Comparison of ENCODE assay signal across 1 cellular context in the genomic region with DNA sequence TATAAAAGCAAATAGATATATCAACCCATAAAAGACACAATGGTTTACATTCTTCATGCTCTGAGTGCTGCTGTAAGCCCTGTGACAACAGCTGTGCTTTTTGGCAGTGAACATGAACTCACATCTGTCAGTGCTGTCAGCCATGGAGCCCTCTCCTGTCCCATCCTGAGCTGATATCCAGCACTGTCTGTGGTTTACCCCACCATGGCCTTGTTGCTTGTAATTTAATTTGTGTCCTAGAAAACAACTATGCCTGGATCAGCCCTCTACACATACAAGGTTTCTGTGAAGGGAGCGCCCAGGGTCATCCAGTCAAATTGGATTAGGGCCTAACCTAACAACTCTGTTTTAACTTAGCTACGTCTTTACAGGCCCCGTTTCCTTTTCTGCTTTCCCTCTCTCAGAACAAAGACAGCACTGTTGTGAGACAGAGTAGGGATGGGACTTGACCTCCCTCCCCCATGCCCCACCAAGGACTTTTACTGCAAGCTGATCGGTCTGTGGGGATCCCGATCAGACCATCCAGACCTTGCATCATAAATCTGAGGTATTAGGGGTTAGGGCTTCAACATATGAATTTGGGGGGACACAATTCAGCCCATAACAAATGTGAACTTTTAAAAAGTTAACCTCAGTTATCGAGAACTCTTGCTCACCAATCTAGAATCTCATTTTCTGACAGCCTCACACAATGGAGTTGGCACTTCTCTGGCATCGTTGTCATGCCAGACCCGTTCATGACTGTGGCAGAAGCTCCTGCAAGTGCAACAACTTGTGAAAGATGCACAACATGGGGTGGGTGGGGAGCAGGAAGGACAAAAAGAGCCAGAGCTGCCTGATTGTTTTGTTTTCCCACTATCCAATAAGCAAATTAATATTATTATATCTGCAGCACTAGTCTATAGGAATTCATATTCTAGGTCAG.
TF ChIP-seq lines count a peak whose summit lies in the region.

No MANE protein-coding gene starts in this region.

TF ChIP-seq in HepG2, 621 proteins besides CTCF, POLR2A, EP300 and RAD21 (continued from another document and continues in another):
- TF ChIP-seq, protein P1, sequence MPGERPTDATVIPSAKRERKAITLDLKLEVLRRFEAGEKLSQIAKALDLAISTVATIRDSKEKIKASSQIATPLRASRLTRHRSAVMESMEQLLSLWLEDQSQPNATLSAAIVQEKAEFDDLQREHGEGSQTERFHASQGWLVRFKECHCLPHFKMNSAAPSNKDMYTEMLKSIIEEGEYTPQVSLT (CRISPR knock-in tag; IDR thresholded peaks at IDR 0.05; ENCODE audit: borderline replicate concordance, low read depth), result no peak
- TF ChIP-seq EEA1 (CRISPR knock-in tag; IDR thresholded peaks at IDR 0.05; ENCODE audit: borderline replicate concordance), result no peak
- no peak for TF ChIP-seq ZFP36L2 (CRISPR knock-in tag; IDR thresholded peaks at IDR 0.05)
- no peak; the same call in 1 of the 2 replicates for TF ChIP-seq ZNF629 (CRISPR knock-in tag; conservative IDR thresholded peaks at IDR 0.05)
- no peak for TF ChIP-seq ZNF569 (CRISPR knock-in tag; IDR thresholded peaks at IDR 0.05; ENCODE audit: borderline replicate concordance)
- TF ChIP-seq PCBP2 (optimal IDR thresholded peaks at IDR 0.05; ENCODE audit: low read depth, low read length, poor library complexity, severe bottlenecking), result no peak
- TF ChIP-seq SCMH1 (CRISPR knock-in tag; IDR thresholded peaks at IDR 0.05; ENCODE audit: borderline replicate concordance), result no peak
- TF ChIP-seq ZFP82 (CRISPR knock-in tag; IDR thresholded peaks at IDR 0.05; ENCODE audit: borderline replicate concordance), result no peak
- no peak for TF ChIP-seq ZNF674 (CRISPR knock-in tag; IDR thresholded peaks at IDR 0.05; ENCODE audit: low read depth)
- no peak for TF ChIP-seq SMAD1 (CRISPR knock-in tag; IDR thresholded peaks at IDR 0.05; ENCODE audit: borderline replicate concordance, low read depth)
- TF ChIP-seq GABPA (IDR thresholded peaks at IDR 0.05; ENCODE audit: low read depth, low read length), result no peak
- no peak for TF ChIP-seq GABPA (CRISPR knock-in tag; IDR thresholded peaks at IDR 0.05; ENCODE audit: low read depth)
- no peak for TF ChIP-seq ZSCAN12 (CRISPR knock-in tag; IDR thresholded peaks at IDR 0.05)
- TF ChIP-seq ZNF235 (CRISPR knock-in tag; IDR thresholded peaks at IDR 0.05; ENCODE audit: borderline replicate concordance), result no peak
- TF ChIP-seq AKAP8 (CRISPR knock-in tag; IDR thresholded peaks at IDR 0.05), result no peak
- TF ChIP-seq KLF16 (CRISPR knock-in tag; IDR thresholded peaks at IDR 0.05), result no peak
- TF ChIP-seq ZFP62 (CRISPR knock-in tag; IDR thresholded peaks at IDR 0.05), result no peak
- TF ChIP-seq ZNF761 (CRISPR knock-in tag; conservative IDR thresholded peaks at IDR 0.05), result no peak
- TF ChIP-seq ZFP37 (CRISPR knock-in tag; IDR thresholded peaks at IDR 0.05; ENCODE audit: borderline replicate concordance), result no peak
- 0 out of 2 replicates have a peak, but pooled peaks have one; percentile 14 for TF ChIP-seq ZNF264 (CRISPR knock-in tag; IDR thresholded peaks at IDR 0.05)
- TF ChIP-seq ZNF30 (CRISPR knock-in tag; IDR thresholded peaks at IDR 0.05), result no peak
- no peak for TF ChIP-seq ZSCAN21 (CRISPR knock-in tag; IDR thresholded peaks at IDR 0.05; ENCODE audit: borderline replicate concordance)
- no peak for TF ChIP-seq MTA1 (CRISPR knock-in tag; IDR thresholded peaks at IDR 0.05; ENCODE audit: borderline replicate concordance)
- TF ChIP-seq NCOA1 (CRISPR knock-in tag; IDR thresholded peaks at IDR 0.05), result no peak
- TF ChIP-seq RARA (CRISPR knock-in tag; IDR thresholded peaks at IDR 0.05), result no peak; the same call in 1 of the 2 replicates
- TF ChIP-seq SMARCC2 (IDR thresholded peaks at IDR 0.05), result no peak
- no peak for TF ChIP-seq ZNF121 (CRISPR knock-in tag; IDR thresholded peaks at IDR 0.05)
- no peak for TF ChIP-seq RFX3 (CRISPR knock-in tag; IDR thresholded peaks at IDR 0.05)
- no peak for TF ChIP-seq SOX13 (IDR thresholded peaks at IDR 0.05)
- TF ChIP-seq SOX13 (CRISPR knock-in tag; conservative IDR thresholded peaks at IDR 0.05 in 1 of 2, IDR thresholded peaks at IDR 0.05 in 1 of 2), result peak in 1 of 2 experiments; percentile 54; a peak in 2 of 4 replicates
- peak; percentile 78 for TF ChIP-seq ARID5B (CRISPR knock-in tag; IDR thresholded peaks at IDR 0.05)
- TF ChIP-seq FOXP1 (IDR thresholded peaks at IDR 0.05), result no peak
- TF ChIP-seq FOXP1 (CRISPR knock-in tag; IDR thresholded peaks at IDR 0.05), result peak; percentile 18; the same call in 1 of the 2 replicates
- TF ChIP-seq ZNF253 (CRISPR knock-in tag; IDR thresholded peaks at IDR 0.05; ENCODE audit: borderline replicate concordance), result no peak
- TF ChIP-seq ZNF251 (CRISPR knock-in tag; IDR thresholded peaks at IDR 0.05), result no peak
- TF ChIP-seq, protein P2, sequence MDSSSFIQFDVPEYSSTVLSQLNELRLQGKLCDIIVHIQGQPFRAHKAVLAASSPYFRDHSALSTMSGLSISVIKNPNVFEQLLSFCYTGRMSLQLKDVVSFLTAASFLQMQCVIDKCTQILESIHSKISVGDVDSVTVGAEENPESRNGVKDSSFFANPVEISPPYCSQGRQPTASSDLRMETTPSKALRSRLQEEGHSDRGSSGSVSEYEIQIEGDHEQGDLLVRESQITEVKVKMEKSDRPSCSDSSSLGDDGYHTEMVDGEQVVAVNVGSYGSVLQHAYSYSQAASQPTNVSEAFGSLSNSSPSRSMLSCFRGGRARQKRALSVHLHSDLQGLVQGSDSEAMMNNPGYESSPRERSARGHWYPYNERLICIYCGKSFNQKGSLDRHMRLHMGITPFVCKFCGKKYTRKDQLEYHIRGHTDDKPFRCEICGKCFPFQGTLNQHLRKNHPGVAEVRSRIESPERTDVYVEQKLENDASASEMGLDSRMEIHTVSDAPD (CRISPR knock-in tag; IDR thresholded peaks at IDR 0.05), result no peak
- no peak for TF ChIP-seq ZNF350 (CRISPR knock-in tag; IDR thresholded peaks at IDR 0.05; ENCODE audit: borderline replicate concordance, low read depth)
- no peak for TF ChIP-seq KDM5A (IDR thresholded peaks at IDR 0.05; ENCODE audit: borderline replicate concordance, low read length)
- no peak for TF ChIP-seq MED13 (CRISPR knock-in tag; IDR thresholded peaks at IDR 0.05)
- no peak for TF ChIP-seq ATRX (CRISPR knock-in tag; IDR thresholded peaks at IDR 0.05; ENCODE audit: borderline replicate concordance)
- 0 out of 2 replicates have a peak, but pooled peaks have one; percentile 23 for TF ChIP-seq ZNF547 (CRISPR knock-in tag; IDR thresholded peaks at IDR 0.05)
- TF ChIP-seq RNF219 (CRISPR knock-in tag; IDR thresholded peaks at IDR 0.05), result no peak
- TF ChIP-seq ARNT (IDR thresholded peaks at IDR 0.05), result no peak
- TF ChIP-seq, protein P3, sequence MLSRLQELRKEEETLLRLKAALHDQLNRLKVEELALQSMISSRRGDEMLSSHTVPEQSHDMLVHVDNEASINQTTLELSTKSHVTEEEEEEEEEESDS (CRISPR knock-in tag; IDR thresholded peaks at IDR 0.05; ENCODE audit: borderline replicate concordance), result no peak
- no peak for TF ChIP-seq ZNF720 (CRISPR knock-in tag; IDR thresholded peaks at IDR 0.05)
- no peak for TF ChIP-seq KMT2A (CRISPR knock-in tag; IDR thresholded peaks at IDR 0.05)
- no peak for TF ChIP-seq ZNF232 (CRISPR knock-in tag; IDR thresholded peaks at IDR 0.05; ENCODE audit: borderline replicate concordance)
- TF ChIP-seq, protein P4, sequence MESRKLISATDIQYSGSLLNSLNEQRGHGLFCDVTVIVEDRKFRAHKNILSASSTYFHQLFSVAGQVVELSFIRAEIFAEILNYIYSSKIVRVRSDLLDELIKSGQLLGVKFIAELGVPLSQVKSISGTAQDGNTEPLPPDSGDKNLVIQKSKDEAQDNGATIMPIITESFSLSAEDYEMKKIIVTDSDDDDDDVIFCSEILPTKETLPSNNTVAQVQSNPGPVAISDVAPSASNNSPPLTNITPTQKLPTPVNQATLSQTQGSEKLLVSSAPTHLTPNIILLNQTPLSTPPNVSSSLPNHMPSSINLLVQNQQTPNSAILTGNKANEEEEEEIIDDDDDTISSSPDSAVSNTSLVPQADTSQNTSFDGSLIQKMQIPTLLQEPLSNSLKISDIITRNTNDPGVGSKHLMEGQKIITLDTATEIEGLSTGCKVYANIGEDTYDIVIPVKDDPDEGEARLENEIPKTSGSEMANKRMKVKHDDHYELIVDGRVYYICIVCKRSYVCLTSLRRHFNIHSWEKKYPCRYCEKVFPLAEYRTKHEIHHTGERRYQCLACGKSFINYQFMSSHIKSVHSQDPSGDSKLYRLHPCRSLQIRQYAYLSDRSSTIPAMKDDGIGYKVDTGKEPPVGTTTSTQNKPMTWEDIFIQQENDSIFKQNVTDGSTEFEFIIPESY (CRISPR knock-in tag; IDR thresholded peaks at IDR 0.05), result no peak
- TF ChIP-seq ZNF782 (CRISPR knock-in tag; IDR thresholded peaks at IDR 0.05; ENCODE audit: borderline replicate concordance), result no peak
- 0 out of 2 replicates have a peak, but pooled peaks have one; percentile 20 for TF ChIP-seq HDAC1 (CRISPR knock-in tag; IDR thresholded peaks at IDR 0.05)
- peak; percentile 30; the same call in 1 of the 2 replicates for TF ChIP-seq TARDBP (CRISPR knock-in tag; IDR thresholded peaks at IDR 0.05)
- TF ChIP-seq KDM6A (CRISPR knock-in tag; IDR thresholded peaks at IDR 0.05; ENCODE audit: low read depth), result no peak
- no peak for TF ChIP-seq SRSF1 (optimal IDR thresholded peaks at IDR 0.05; ENCODE audit: low read depth, low read length)
- no peak for TF ChIP-seq TFDP2 (CRISPR knock-in tag; IDR thresholded peaks at IDR 0.05)
- TF ChIP-seq ZNF367 (CRISPR knock-in tag; IDR thresholded peaks at IDR 0.05; ENCODE audit: borderline replicate concordance), result no peak
- no peak for TF ChIP-seq ZNF550 (CRISPR knock-in tag; IDR thresholded peaks at IDR 0.05; ENCODE audit: borderline replicate concordance)
- no peak for TF ChIP-seq KDM2A (CRISPR knock-in tag; IDR thresholded peaks at IDR 0.05; ENCODE audit: borderline replicate concordance, low read depth)
